Comparison of ENCODE assay signal across 2 cellular contexts in the genomic region with DNA sequence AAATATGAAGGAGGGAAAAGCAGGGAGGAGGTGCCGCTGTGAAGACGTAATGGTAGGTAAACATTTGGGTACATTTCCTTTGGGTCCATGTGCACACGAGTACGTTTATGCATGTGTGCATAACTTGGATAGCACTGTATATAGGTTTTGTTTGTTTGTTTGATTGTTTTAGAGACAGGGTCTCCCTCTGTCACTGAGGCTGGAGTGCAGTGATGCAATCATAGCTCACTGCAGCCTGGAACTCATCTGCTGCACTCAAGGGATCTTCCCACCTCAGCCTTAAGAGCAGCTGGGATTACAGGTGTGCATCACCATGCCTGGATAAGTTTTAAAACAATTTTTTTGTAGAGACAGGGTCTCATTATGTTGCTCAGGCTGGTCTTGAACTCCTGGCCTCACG.
A peak's percentile ranks its signal among the peaks of the same experiment; 100 is the strongest.
TF ChIP-seq lines count a peak whose summit lies in the region.

No MANE protein-coding gene starts in this region.

TF ChIP-seq in HepG2, 621 proteins besides CTCF, POLR2A, EP300 and RAD21:
- no peak for TF ChIP-seq FOSL1 (CRISPR knock-in tag; IDR thresholded peaks at IDR 0.05; ENCODE audit: borderline replicate concordance)
- no peak for TF ChIP-seq PHB2 (IDR thresholded peaks at IDR 0.05; ENCODE audit: partially characterized antibody)
- TF ChIP-seq, protein P1, sequence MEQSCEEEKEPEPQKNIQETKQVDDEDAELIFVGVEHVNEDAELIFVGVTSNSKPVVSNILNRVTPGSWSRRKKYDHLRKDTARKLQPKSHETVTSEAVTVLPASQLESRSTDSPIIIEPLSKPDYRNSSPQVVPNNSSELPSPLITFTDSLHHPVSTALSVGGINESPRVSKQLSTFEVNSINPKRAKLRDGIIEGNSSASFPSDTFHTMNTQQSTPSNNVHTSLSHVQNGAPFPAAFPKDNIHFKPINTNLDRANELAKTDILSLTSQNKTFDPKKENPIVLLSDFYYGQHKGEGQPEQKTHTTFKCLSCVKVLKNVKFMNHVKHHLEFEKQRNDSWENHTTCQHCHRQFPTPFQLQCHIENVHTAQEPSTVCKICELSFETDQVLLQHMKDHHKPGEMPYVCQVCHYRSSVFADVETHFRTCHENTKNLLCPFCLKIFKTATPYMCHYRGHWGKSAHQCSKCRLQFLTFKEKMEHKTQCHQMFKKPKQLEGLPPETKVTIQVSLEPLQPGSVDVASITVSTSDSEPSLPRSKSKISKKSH (CRISPR knock-in tag; IDR thresholded peaks at IDR 0.05; ENCODE audit: borderline replicate concordance), result no peak
- TF ChIP-seq SP2 (CRISPR knock-in tag; IDR thresholded peaks at IDR 0.05), result no peak
- no peak for TF ChIP-seq ZSCAN20 (CRISPR knock-in tag; IDR thresholded peaks at IDR 0.05; ENCODE audit: borderline replicate concordance)
- TF ChIP-seq HHEX (CRISPR knock-in tag; IDR thresholded peaks at IDR 0.05), result no peak
- TF ChIP-seq RBAK (CRISPR knock-in tag; IDR thresholded peaks at IDR 0.05), result no peak
- TF ChIP-seq CEBPB (IDR thresholded peaks at IDR 0.05; ENCODE audit: borderline replicate concordance, low read depth, low read length), result peak; percentile 7; the same call in 1 of the 2 replicates
- TF ChIP-seq PITX1 (CRISPR knock-in tag; IDR thresholded peaks at IDR 0.05), result no peak
- peak; percentile 53; the same call in 1 of the 2 replicates for TF ChIP-seq CEBPG (CRISPR knock-in tag; IDR thresholded peaks at IDR 0.05)
- TF ChIP-seq KLF15 (CRISPR knock-in tag; IDR thresholded peaks at IDR 0.05; ENCODE audit: borderline replicate concordance), result no peak
- no peak for TF ChIP-seq TBP (CRISPR knock-in tag; IDR thresholded peaks at IDR 0.05)

TF ChIP-seq in H1, 55 proteins besides CTCF, POLR2A, EP300 and RAD21:
- TF ChIP-seq EZH2 (IDR thresholded peaks at IDR 0.05; ENCODE audit: low read depth, low read length, severe bottlenecking), result no peak
- no peak for TF ChIP-seq RBBP5 (IDR thresholded peaks at IDR 0.05; ENCODE audit: borderline replicate concordance, low read depth, low read length)
- no peak for TF ChIP-seq JUND (IDR thresholded peaks at IDR 0.05; ENCODE audit: low read length)
- TF ChIP-seq, protein P2, sequence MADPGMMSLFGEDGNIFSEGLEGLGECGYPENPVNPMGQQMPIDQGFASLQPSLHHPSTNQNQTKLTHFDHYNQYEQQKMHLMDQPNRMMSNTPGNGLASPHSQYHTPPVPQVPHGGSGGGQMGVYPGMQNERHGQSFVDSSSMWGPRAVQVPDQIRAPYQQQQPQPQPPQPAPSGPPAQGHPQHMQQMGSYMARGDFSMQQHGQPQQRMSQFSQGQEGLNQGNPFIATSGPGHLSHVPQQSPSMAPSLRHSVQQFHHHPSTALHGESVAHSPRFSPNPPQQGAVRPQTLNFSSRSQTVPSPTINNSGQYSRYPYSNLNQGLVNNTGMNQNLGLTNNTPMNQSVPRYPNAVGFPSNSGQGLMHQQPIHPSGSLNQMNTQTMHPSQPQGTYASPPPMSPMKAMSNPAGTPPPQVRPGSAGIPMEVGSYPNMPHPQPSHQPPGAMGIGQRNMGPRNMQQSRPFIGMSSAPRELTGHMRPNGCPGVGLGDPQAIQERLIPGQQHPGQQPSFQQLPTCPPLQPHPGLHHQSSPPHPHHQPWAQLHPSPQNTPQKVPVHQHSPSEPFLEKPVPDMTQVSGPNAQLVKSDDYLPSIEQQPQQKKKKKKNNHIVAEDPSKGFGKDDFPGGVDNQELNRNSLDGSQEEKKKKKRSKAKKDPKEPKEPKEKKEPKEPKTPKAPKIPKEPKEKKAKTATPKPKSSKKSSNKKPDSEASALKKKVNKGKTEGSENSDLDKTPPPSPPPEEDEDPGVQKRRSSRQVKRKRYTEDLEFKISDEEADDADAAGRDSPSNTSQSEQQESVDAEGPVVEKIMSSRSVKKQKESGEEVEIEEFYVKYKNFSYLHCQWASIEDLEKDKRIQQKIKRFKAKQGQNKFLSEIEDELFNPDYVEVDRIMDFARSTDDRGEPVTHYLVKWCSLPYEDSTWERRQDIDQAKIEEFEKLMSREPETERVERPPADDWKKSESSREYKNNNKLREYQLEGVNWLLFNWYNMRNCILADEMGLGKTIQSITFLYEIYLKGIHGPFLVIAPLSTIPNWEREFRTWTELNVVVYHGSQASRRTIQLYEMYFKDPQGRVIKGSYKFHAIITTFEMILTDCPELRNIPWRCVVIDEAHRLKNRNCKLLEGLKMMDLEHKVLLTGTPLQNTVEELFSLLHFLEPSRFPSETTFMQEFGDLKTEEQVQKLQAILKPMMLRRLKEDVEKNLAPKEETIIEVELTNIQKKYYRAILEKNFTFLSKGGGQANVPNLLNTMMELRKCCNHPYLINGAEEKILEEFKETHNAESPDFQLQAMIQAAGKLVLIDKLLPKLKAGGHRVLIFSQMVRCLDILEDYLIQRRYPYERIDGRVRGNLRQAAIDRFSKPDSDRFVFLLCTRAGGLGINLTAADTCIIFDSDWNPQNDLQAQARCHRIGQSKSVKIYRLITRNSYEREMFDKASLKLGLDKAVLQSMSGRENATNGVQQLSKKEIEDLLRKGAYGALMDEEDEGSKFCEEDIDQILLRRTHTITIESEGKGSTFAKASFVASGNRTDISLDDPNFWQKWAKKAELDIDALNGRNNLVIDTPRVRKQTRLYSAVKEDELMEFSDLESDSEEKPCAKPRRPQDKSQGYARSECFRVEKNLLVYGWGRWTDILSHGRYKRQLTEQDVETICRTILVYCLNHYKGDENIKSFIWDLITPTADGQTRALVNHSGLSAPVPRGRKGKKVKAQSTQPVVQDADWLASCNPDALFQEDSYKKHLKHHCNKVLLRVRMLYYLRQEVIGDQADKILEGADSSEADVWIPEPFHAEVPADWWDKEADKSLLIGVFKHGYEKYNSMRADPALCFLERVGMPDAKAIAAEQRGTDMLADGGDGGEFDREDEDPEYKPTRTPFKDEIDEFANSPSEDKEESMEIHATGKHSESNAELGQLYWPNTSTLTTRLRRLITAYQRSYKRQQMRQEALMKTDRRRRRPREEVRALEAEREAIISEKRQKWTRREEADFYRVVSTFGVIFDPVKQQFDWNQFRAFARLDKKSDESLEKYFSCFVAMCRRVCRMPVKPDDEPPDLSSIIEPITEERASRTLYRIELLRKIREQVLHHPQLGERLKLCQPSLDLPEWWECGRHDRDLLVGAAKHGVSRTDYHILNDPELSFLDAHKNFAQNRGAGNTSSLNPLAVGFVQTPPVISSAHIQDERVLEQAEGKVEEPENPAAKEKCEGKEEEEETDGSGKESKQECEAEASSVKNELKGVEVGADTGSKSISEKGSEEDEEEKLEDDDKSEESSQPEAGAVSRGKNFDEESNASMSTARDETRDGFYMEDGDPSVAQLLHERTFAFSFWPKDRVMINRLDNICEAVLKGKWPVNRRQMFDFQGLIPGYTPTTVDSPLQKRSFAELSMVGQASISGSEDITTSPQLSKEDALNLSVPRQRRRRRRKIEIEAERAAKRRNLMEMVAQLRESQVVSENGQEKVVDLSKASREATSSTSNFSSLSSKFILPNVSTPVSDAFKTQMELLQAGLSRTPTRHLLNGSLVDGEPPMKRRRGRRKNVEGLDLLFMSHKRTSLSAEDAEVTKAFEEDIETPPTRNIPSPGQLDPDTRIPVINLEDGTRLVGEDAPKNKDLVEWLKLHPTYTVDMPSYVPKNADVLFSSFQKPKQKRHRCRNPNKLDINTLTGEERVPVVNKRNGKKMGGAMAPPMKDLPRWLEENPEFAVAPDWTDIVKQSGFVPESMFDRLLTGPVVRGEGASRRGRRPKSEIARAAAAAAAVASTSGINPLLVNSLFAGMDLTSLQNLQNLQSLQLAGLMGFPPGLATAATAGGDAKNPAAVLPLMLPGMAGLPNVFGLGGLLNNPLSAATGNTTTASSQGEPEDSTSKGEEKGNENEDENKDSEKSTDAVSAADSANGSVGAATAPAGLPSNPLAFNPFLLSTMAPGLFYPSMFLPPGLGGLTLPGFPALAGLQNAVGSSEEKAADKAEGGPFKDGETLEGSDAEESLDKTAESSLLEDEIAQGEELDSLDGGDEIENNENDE (IDR thresholded peaks at IDR 0.05; ENCODE audit: insufficient replicate concordance, low read length), result no peak
- TF ChIP-seq SP4 (IDR thresholded peaks at IDR 0.05; ENCODE audit: low read length), result no peak
- TF ChIP-seq RNF2 (IDR thresholded peaks at IDR 0.05; ENCODE audit: borderline replicate concordance, low read depth, low read length, missing control alignments, poor library complexity, severe bottlenecking), result no peak
